In the genomic region with DNA sequence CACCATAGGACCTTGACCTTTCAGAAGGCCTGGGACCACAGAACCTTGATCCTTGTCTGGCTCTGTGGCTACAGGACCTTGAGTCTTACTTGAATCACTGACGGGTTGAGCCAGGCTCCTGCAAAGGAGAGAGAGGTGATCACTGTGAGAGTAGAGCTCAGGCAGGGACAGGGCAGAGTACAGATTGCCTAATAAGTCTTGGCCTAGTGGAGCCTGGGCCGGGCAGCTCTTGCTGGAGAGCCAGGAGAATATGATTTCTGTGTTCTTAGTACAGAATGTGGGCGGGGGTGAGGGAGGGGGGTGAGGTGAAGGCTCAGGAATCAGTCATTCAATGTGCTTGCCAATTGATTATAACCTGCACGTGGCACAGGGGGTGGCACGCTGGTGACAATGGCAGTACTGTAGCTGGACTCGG, we compare ENCODE assay signal across 1 cellular context.
A peak's percentile ranks its signal among the peaks of the same experiment; 100 is the strongest.
TF ChIP-seq lines count a peak whose summit lies in the region.

No MANE protein-coding gene starts in this region.

TF ChIP-seq in K562, 482 proteins besides CTCF, POLR2A, EP300 and RAD21:
- TF ChIP-seq, protein P1, sequence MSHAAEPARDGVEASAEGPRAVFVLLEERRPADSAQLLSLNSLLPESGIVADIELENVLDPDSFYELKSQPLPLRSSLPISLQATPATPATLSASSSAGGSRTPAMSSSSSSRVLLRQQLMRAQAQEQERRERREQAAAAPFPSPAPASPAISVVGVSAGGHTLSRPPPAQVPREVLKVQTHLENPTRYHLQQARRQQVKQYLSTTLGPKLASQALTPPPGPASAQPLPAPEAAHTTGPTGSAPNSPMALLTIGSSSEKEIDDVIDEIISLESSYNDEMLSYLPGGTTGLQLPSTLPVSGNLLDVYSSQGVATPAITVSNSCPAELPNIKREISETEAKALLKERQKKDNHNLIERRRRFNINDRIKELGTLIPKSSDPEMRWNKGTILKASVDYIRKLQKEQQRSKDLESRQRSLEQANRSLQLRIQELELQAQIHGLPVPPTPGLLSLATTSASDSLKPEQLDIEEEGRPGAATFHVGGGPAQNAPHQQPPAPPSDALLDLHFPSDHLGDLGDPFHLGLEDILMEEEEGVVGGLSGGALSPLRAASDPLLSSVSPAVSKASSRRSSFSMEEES (CRISPR knock-in tag; IDR thresholded peaks at IDR 0.05) = no peak
- TF ChIP-seq, protein P2, sequence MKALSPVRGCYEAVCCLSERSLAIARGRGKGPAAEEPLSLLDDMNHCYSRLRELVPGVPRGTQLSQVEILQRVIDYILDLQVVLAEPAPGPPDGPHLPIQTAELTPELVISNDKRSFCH (CRISPR knock-in tag; IDR thresholded peaks at IDR 0.05) = no peak
- TF ChIP-seq, protein P2 (tag; IDR thresholded peaks at IDR 0.05) = peak; percentile 55; the same call in 1 of the 2 replicates
- peak; percentile 65 for TF ChIP-seq CEBPB (tag; IDR thresholded peaks at IDR 0.05)
